Comparison of ENCODE assay signal across 16 cellular contexts in the genomic region with DNA sequence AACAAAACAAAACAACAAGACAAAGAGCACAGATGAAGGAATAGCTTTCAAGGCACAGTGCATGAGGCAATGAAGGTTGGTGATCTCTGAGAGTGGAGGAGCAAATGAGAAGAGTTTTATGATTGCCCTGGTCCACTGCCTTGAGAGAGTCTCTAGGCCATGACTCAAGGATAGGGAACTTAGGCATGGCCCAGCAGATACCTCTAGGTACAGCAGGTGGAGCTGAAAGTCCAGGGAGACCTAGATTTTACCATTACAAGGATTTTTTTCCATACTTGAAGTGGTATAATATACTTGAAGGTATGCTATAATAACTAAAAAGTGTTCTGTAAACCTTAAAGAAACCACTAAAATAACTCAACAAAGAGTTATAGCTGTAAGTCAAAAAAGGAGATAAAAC.
"Had no signal": no experiment of that assay in that cellular context is flagged by ENCODE, and none has a peak within 500 bp of the region (broad histone marks: within the 10 kb centered on the region; RNA-seq: fewer than 3 reads in every experiment).

No MANE protein-coding gene starts in this region.

- H3K27me3 ChIP-seq: esophagus muscularis mucosa, gastrocnemius medialis had no signal

- H3K27ac Mint-ChIP-seq: naive B cell, nephron had no signal

- ATAC-seq: gastrocnemius medialis, psoas muscle, right cardiac atrium had no signal

- H3K4me1 Mint-ChIP-seq: naive B cell had no signal

- H3K9me3 ChIP-seq: esophagus muscularis mucosa, gastrocnemius medialis, left ventricle myocardium inferior, psoas muscle had no signal

- H3K4me3 ChIP-seq: coronary artery, esophagus muscularis mucosa, gastrocnemius medialis, left ventricle myocardium inferior, lung, psoas muscle, smooth muscle cell had no signal

- H3K36me3 Mint-ChIP-seq: naive B cell had no signal

- H3K4me2 ChIP-seq: smooth muscle cell had no signal

- H3K4me1 ChIP-seq: esophagus muscularis mucosa, gastrocnemius medialis, left ventricle myocardium inferior, psoas muscle had no signal

- H3K27ac ChIP-seq: coronary artery, esophagus muscularis mucosa, gastrocnemius medialis, left ventricle myocardium inferior, psoas muscle had no signal

- H3K4me3 Mint-ChIP-seq: naive B cell, nephron had no signal

- DNase-seq: effector CD4-positive, alpha-beta T cell; gastrocnemius medialis; glutamatergic neuron; islet precursor cell; left ventricle myocardium inferior; mesendoderm; naive B cell; psoas muscle; right cardiac atrium; stimulated activated CD4-positive, alpha-beta T cell treated with anti-CD3 and anti-CD28 coated beads, Interleukin-2, amount 100 ng/mL, for 48 hours; stimulated activated naive CD4-positive, alpha-beta T cell treated with Interleukin-2 at 50 U/mL for 16 hours had no signal

- H3K36me3 ChIP-seq: esophagus muscularis mucosa, gastrocnemius medialis, left ventricle myocardium inferior had no signal
